Comparison of ENCODE assay signal across 8 cellular contexts in genomic region chr5:1445313-1445894, GRCh38.
DNase-seq lines count a peak whose midpoint lies in the region; ATAC-seq lines count a peak whose summit lies in the region.
"Had no signal": no experiment of that assay in that cellular context is flagged by ENCODE, and none has a peak within 500 bp of the region (broad histone marks: within the 10 kb centered on the region; RNA-seq: fewer than 3 reads in every experiment).

Gene SLC6A3 (minus strand): TSS chr5:1445440. CDS start chr5:1443197, 2,243 bp downstream.

- ATAC-seq in GM18858 (IDR thresholded peaks at IDR 0.05; ENCODE audit: unreplicated experiment) (no peak), HG02840 (IDR thresholded peaks at IDR 0.05; ENCODE audit: low FRiP score, unreplicated experiment) (no peak)

- DNase-seq in NCI-H2171 (lab: John Stamatoyannopoulos, UW) = peak; percentile 45
- peak; percentile 35 for DNase-seq in activated gamma-delta T cell (lab: John Stamatoyannopoulos, UW)
- DNase-seq in iPS-NIHi7 (ENCODE audit: extremely low spot score) = peak; percentile 95
- DNase-seq in stimulated activated CD8-positive, alpha-beta memory T cell treated with anti-CD3 and anti-CD28 coated beads, Interleukin-4, amount 100 ng/mL, for 48 hours = peak; percentile 57
- DNase-seq in T1000 (lab: John Stamatoyannopoulos, UW) = no peak
- DNase-seq: NCI-H1105 had no signal
